39 cellular contexts compared by ENCODE assay signal in the genomic region with DNA sequence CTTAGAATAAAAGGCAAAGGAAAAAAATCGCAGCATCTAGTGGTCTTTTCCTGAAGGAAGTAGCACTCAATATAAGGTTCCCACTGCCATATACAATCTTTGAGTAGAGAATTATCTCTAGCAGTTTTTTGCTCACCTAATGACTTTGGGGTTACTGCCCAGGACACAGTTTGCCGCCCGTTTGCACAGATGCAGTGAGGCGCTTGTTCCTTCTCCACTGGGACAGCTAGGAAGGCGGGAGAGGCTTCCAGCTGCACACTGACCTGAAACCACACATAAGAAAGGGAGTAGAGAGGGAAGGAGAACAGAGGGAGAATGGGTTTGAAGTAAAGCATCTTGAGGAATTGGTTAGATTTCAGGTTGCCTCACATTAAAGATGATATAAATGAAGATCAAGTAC. TPM values are rescaled to one million over a fixed set of nuclear protein-coding genes. Genes with fewer than 3 reads are reported as not detected.
"Had no signal": no experiment of that assay in that cellular context is flagged by ENCODE, and none has a peak within 500 bp of the region (broad histone marks: within the 10 kb centered on the region; RNA-seq: fewer than 3 reads in every experiment).

No MANE protein-coding gene starts in this region.

- H3K36me3 Mint-ChIP-seq: activated CD4-positive, alpha-beta memory T cell treated with anti-CD3 and anti-CD28 coated beads for 36 hours; activated naive CD4-positive, alpha-beta T cell treated with anti-CD3 and anti-CD28 coated beads, Interleukin-2, amount 50 U/mL, for 72 hours; activated naive CD8-positive, alpha-beta T cell treated with anti-CD3 and anti-CD28 coated beads for 36 hours had no signal

- FAIRE-seq: astrocyte, TTC549 had no signal

- H3K4me1 ChIP-seq: adrenal gland, body of pancreas, breast epithelium had no signal

- H3K9me3 ChIP-seq: adrenal gland, body of pancreas, breast epithelium had no signal

- H3K4me3 Mint-ChIP-seq: activated B cell treated with CpG ODN at 0.5 μM for 24 hours; activated CD4-positive, alpha-beta memory T cell treated with anti-CD3 and anti-CD28 coated beads for 36 hours; activated CD4-positive, alpha-beta T cell treated with anti-CD3 and anti-CD28 coated beads, Interleukin-2, amount 10 ng/mL, durations not matched to agents 24 days and 14 days; activated CD8-positive, alpha-beta T cell treated with anti-CD3 and anti-CD28 coated beads for 36 hours; activated naive CD4-positive, alpha-beta T cell treated with anti-CD3 and anti-CD28 coated beads for 36 hours; activated naive CD8-positive, alpha-beta T cell treated with anti-CD3 and anti-CD28 coated beads for 36 hours; activated T-cell treated with anti-CD3 and anti-CD28 coated beads, Interleukin-2, amount 50 U/mL, for 4 hours; activated T-cell treated with anti-CD3 and anti-CD28 coated beads, Interleukin-2, amount 50 U/mL, for 72 hours; activated T-helper 1 cell treated with anti-CD3 and anti-CD28 coated beads, Interleukin-12 subunit alpha, Interleukin-12 subunit beta, Interleukin-2, Interleukin-4 antibody, amounts not matched to agents 30 ng/mL and 10 ng/mL and 1 ng/mL, durations not matched to agents 14 hours and 24 hours and 36 hours; activated T-helper 17 cell treated with anti-CD3 and anti-CD28 coated beads, Interleukin-2, amount 50 U/mL, for 72 hours; T-helper 1 cell treated with Interleukin-12 subunit alpha and Interleukin-12 subunit beta and Interleukin-4 antibody, amounts not matched to agents 30 μg/mL and 1 μg/mL, for 36 hours; T-helper 2 cell treated with Interferon-gamma antibody and Interleukin-4, amounts not matched to agents 5 μg/mL and 100 μg/mL, for 36 hours had no signal

- H3K4me1 Mint-ChIP-seq: activated B cell treated with CpG ODN at 0.5 μM for 24 hours; activated CD4-positive, alpha-beta T cell treated with anti-CD3 and anti-CD28 coated beads, Interleukin-2, amount 10 ng/mL, durations not matched to agents 24 days and 14 days; activated naive CD8-positive, alpha-beta T cell treated with anti-CD3 and anti-CD28 coated beads for 36 hours; activated T-helper 17 cell treated with anti-CD3 and anti-CD28 coated beads, Interleukin-2, amount 50 U/mL, for 72 hours had no signal

- H3K27me3 Mint-ChIP-seq: activated B cell treated with CpG ODN at 0.5 μM for 24 hours; activated CD4-positive, alpha-beta memory T cell treated with anti-CD3 and anti-CD28 coated beads for 36 hours; activated CD8-positive, alpha-beta T cell treated with anti-CD3 and anti-CD28 coated beads for 36 hours; activated naive CD8-positive, alpha-beta T cell treated with anti-CD3 and anti-CD28 coated beads for 36 hours; activated T-helper 17 cell treated with anti-CD3 and anti-CD28 coated beads, Interleukin-2, amount 50 U/mL, for 72 hours had no signal

- H3K9me3 Mint-ChIP-seq: activated CD4-positive, alpha-beta memory T cell treated with anti-CD3 and anti-CD28 coated beads for 36 hours; activated CD4-positive, alpha-beta T cell treated with anti-CD3 and anti-CD28 coated beads, Interleukin-2, amount 10 ng/mL, durations not matched to agents 24 days and 14 days; activated CD8-positive, alpha-beta T cell treated with anti-CD3 and anti-CD28 coated beads for 36 hours; activated naive CD4-positive, alpha-beta T cell treated with anti-CD3 and anti-CD28 coated beads for 36 hours; activated naive CD4-positive, alpha-beta T cell treated with anti-CD3 and anti-CD28 coated beads, Interleukin-2, amount 50 U/mL, for 72 hours; activated T-cell treated with anti-CD3 and anti-CD28 coated beads, Interleukin-2, amount 50 U/mL, for 4 hours; activated T-cell treated with anti-CD3 and anti-CD28 coated beads, Interleukin-2, amount 50 U/mL, for 72 hours; activated T-helper 1 cell treated with anti-CD3 and anti-CD28 coated beads, Interleukin-12 subunit alpha, Interleukin-12 subunit beta, Interleukin-2, Interleukin-4 antibody, amounts not matched to agents 30 ng/mL and 10 ng/mL and 1 ng/mL, durations not matched to agents 14 hours and 24 hours and 36 hours; activated T-helper 17 cell treated with anti-CD3 and anti-CD28 coated beads, Interleukin-2, amount 50 U/mL, for 72 hours; T-helper 1 cell treated with Interleukin-12 subunit alpha and Interleukin-12 subunit beta and Interleukin-4 antibody, amounts not matched to agents 30 μg/mL and 1 μg/mL, for 36 hours; T-helper 2 cell treated with Interferon-gamma antibody and Interleukin-4, amounts not matched to agents 5 μg/mL and 100 μg/mL, for 36 hours had no signal

- H3K27ac Mint-ChIP-seq: activated B cell treated with CpG ODN at 0.5 μM for 24 hours; activated CD4-positive, alpha-beta memory T cell treated with anti-CD3 and anti-CD28 coated beads for 36 hours; activated CD4-positive, alpha-beta T cell treated with anti-CD3 and anti-CD28 coated beads, Interleukin-2, amount 10 ng/mL, durations not matched to agents 24 days and 14 days; activated CD8-positive, alpha-beta T cell treated with anti-CD3 and anti-CD28 coated beads for 36 hours; activated naive CD4-positive, alpha-beta T cell treated with anti-CD3 and anti-CD28 coated beads for 36 hours; activated naive CD4-positive, alpha-beta T cell treated with anti-CD3 and anti-CD28 coated beads, Interleukin-2, amount 50 U/mL, for 72 hours; activated naive CD8-positive, alpha-beta T cell treated with anti-CD3 and anti-CD28 coated beads for 36 hours; activated T-cell treated with anti-CD3 and anti-CD28 coated beads, Interleukin-2, amount 50 U/mL, for 72 hours; activated T-helper 1 cell treated with anti-CD3 and anti-CD28 coated beads, Interleukin-12 subunit alpha, Interleukin-12 subunit beta, Interleukin-2, Interleukin-4 antibody, amounts not matched to agents 30 ng/mL and 10 ng/mL and 1 ng/mL, durations not matched to agents 14 hours and 24 hours and 36 hours; activated T-helper 17 cell treated with anti-CD3 and anti-CD28 coated beads, Interleukin-2, amount 50 U/mL, for 72 hours; T-helper 1 cell treated with Interleukin-12 subunit alpha and Interleukin-12 subunit beta and Interleukin-4 antibody, amounts not matched to agents 30 μg/mL and 1 μg/mL, for 36 hours; T-helper 2 cell treated with Interferon-gamma antibody and Interleukin-4, amounts not matched to agents 5 μg/mL and 100 μg/mL, for 36 hours had no signal

- ATAC-seq: activated CD8-positive, alpha-beta T cell treated with anti-CD3 and anti-CD28 coated beads for 36 hours; activated naive CD4-positive, alpha-beta T cell treated with anti-CD3 and anti-CD28 coated beads, Interleukin-2, amount 50 U/mL, for 72 hours; activated T-cell treated with anti-CD3 and anti-CD28 coated beads, Interleukin-2, amount 50 U/mL, for 4 hours; activated T-cell treated with anti-CD3 and anti-CD28 coated beads, Interleukin-2, amount 50 U/mL, for 72 hours; activated T-helper 17 cell treated with anti-CD3 and anti-CD28 coated beads, Interleukin-2, amount 50 U/mL, for 72 hours; body of pancreas had no signal

- H3K27ac ChIP-seq: adrenal gland, body of pancreas, brain microvascular endothelial cell, breast epithelium, VCaP had no signal

- H3K4me3 ChIP-seq: adrenal gland, body of pancreas, breast epithelium had no signal

- H3K36me3 ChIP-seq: brain microvascular endothelial cell, breast epithelium had no signal

- DNase-seq: activated B cell treated with CpG ODN at 0.5 μM for 24 hours; activated CD4-positive, alpha-beta memory T cell treated with anti-CD3 and anti-CD28 coated beads for 36 hours; activated CD4-positive, alpha-beta T cell treated with anti-CD3 and anti-CD28 coated beads for 4 hours; activated CD4-positive, alpha-beta T cell treated with anti-CD3 and anti-CD28 coated beads, Interleukin-2, amount 10 ng/mL, durations not matched to agents 24 days and 14 days; activated CD4-positive, alpha-beta T cell treated with anti-CD3 and anti-CD28 coated beads, Interleukin-2, amount 50 U/mL, for 1 hour; activated CD4-positive, alpha-beta T cell treated with anti-CD3 and anti-CD28 coated beads, Interleukin-2, amount 50 U/mL, for 4 hours; activated CD4-positive, CD25-positive, alpha-beta regulatory T cell treated with anti-CD3 and anti-CD28 coated beads, Interleukin-2, amount 50 U/mL, for 72 hours; activated CD8-positive, alpha-beta memory T cell treated with anti-CD3 and anti-CD28 coated beads, Interleukin-2, amount 50 U/mL, for 4 hours; activated CD8-positive, alpha-beta T cell treated with anti-CD3 and anti-CD28 coated beads for 36 hours; activated effector memory CD4-positive, alpha-beta T cell treated with anti-CD3 and anti-CD28 coated beads, Interleukin-2, amount 50 U/mL, for 16 hours; activated gamma-delta T cell treated with Interleukin-2 at 50 U/mL for 16 hours; activated naive CD4-positive, alpha-beta T cell; activated naive CD4-positive, alpha-beta T cell treated with anti-CD3 and anti-CD28 coated beads for 36 hours; activated naive CD4-positive, alpha-beta T cell treated with anti-CD3 and anti-CD28 coated beads, Interleukin-2, amount 50 U/mL, for 16 hours; activated naive CD8-positive, alpha-beta T cell treated with anti-CD3 and anti-CD28 coated beads for 36 hours; activated T-cell treated with anti-CD3 and anti-CD28 coated beads for 4 hours; activated T-cell treated with anti-CD3 and anti-CD28 coated beads, Interleukin-2, amount 50 U/mL, for 1 hour; activated T-cell treated with anti-CD3 and anti-CD28 coated beads, Interleukin-2, amount 50 U/mL, for 4 hours; activated T-cell treated with anti-CD3 and anti-CD28 coated beads, Interleukin-2, amount 50 U/mL, for 72 hours; adrenal gland; amniotic stem cell; aorta; body of pancreas; brain microvascular endothelial cell; central memory CD4-positive, alpha-beta T cell; cerebellar nuclear complex; T-helper 1 cell; T-helper 2 cell; T-helper 9 cell had no signal

- H3K27me3 ChIP-seq: adrenal gland, body of pancreas, brain microvascular endothelial cell, breast epithelium had no signal

RNA-seq across cellular contexts. Expression of gene A2M, which starts 25.5 kb away (rescaled TPM):
- total RNA-seq: activated B cell treated with CpG ODN at 0.5 μM for 24 hours; activated CD4-positive, alpha-beta memory T cell treated with anti-CD3 and anti-CD28 coated beads for 36 hours; activated CD4-positive, alpha-beta T cell treated with anti-CD3 and anti-CD28 coated beads, Interleukin-2, amount 10 ng/mL, durations not matched to agents 24 days and 14 days; activated CD8-positive, alpha-beta memory T cell treated with anti-CD3 and anti-CD28 coated beads for 36 hours; activated CD8-positive, alpha-beta T cell treated with anti-CD3 and anti-CD28 coated beads for 36 hours; activated naive CD4-positive, alpha-beta T cell treated with anti-CD3 and anti-CD28 coated beads for 36 hours; activated naive CD8-positive, alpha-beta T cell treated with anti-CD3 and anti-CD28 coated beads for 36 hours; activated T-helper 1 cell treated with anti-CD3 and anti-CD28 coated beads, Interleukin-12 subunit alpha, Interleukin-12 subunit beta, Interleukin-2, Interleukin-4 antibody, amounts not matched to agents 30 ng/mL and 10 ng/mL and 1 ng/mL, durations not matched to agents 14 hours and 24 hours and 36 hours had no signal
